In the genomic region with DNA sequence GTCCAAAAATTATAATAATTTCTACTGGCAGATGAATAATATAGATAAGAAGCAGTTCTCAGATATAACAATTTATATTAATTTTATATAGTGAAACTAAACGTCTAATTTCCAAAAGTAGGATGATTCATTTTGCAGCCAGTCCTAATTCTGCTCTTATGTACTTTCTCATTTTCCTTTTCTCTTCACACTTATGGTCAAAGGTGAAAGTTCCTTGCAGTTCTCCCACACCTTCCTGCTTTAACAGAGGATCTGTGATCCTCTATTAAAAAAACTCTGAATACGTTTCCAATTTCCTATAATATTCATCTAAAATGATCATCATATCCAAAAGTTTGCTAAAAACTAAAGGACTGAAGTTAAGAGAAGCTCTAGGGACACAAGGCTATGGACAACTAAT, we compare ENCODE assay signal across 33 cellular contexts.
"Had no signal": no experiment of that assay in that cellular context is flagged by ENCODE, and none has a peak within 500 bp of the region (broad histone marks: within the 10 kb centered on the region; RNA-seq: fewer than 3 reads in every experiment).

No MANE protein-coding gene starts in this region.

- DNase-seq: activated B cell treated with CpG ODN at 0.5 μM for 24 hours; activated CD4-positive, alpha-beta memory T cell treated with anti-CD3 and anti-CD28 coated beads for 36 hours; activated CD4-positive, alpha-beta T cell treated with anti-CD3 and anti-CD28 coated beads for 4 hours; activated CD4-positive, alpha-beta T cell treated with anti-CD3 and anti-CD28 coated beads, Interleukin-2, amount 10 ng/mL, durations not matched to agents 24 days and 14 days; activated CD4-positive, alpha-beta T cell treated with anti-CD3 and anti-CD28 coated beads, Interleukin-2, amount 50 U/mL, for 1 hour; activated CD4-positive, alpha-beta T cell treated with anti-CD3 and anti-CD28 coated beads, Interleukin-2, amount 50 U/mL, for 4 hours; activated CD4-positive, CD25-positive, alpha-beta regulatory T cell treated with anti-CD3 and anti-CD28 coated beads, Interleukin-2, amount 50 U/mL, for 72 hours; activated CD8-positive, alpha-beta memory T cell treated with anti-CD3 and anti-CD28 coated beads, Interleukin-2, amount 50 U/mL, for 4 hours; activated CD8-positive, alpha-beta T cell treated with anti-CD3 and anti-CD28 coated beads for 36 hours; activated effector memory CD4-positive, alpha-beta T cell treated with anti-CD3 and anti-CD28 coated beads, Interleukin-2, amount 50 U/mL, for 16 hours; activated gamma-delta T cell treated with Interleukin-2 at 50 U/mL for 16 hours; activated naive CD4-positive, alpha-beta T cell; activated naive CD4-positive, alpha-beta T cell treated with anti-CD3 and anti-CD28 coated beads for 36 hours; activated naive CD4-positive, alpha-beta T cell treated with anti-CD3 and anti-CD28 coated beads, Interleukin-2, amount 50 U/mL, for 16 hours; activated naive CD8-positive, alpha-beta T cell treated with anti-CD3 and anti-CD28 coated beads for 36 hours; activated T-cell treated with anti-CD3 and anti-CD28 coated beads for 4 hours; activated T-cell treated with anti-CD3 and anti-CD28 coated beads, Interleukin-2, amount 50 U/mL, for 1 hour; activated T-cell treated with anti-CD3 and anti-CD28 coated beads, Interleukin-2, amount 50 U/mL, for 4 hours; activated T-cell treated with anti-CD3 and anti-CD28 coated beads, Interleukin-2, amount 50 U/mL, for 72 hours; adrenal gland; amniotic stem cell; aorta; body of pancreas; brain microvascular endothelial cell; central memory CD4-positive, alpha-beta T cell; T-helper 1 cell; T-helper 2 cell; T-helper 9 cell had no signal

- H3K4me3 ChIP-seq: adrenal gland, body of pancreas, breast epithelium had no signal

- H3K36me3 ChIP-seq: adrenal gland, brain microvascular endothelial cell, breast epithelium had no signal

- H3K4me1 ChIP-seq: body of pancreas, breast epithelium had no signal

- H3K27ac ChIP-seq: adrenal gland, body of pancreas, brain microvascular endothelial cell, breast epithelium, VCaP had no signal

- H3K27me3 ChIP-seq: adrenal gland, body of pancreas, brain microvascular endothelial cell, breast epithelium had no signal

- FAIRE-seq: astrocyte had no signal

- H3K9me3 ChIP-seq: adrenal gland, body of pancreas, breast epithelium had no signal

- ATAC-seq: activated CD8-positive, alpha-beta T cell treated with anti-CD3 and anti-CD28 coated beads for 36 hours; activated naive CD4-positive, alpha-beta T cell treated with anti-CD3 and anti-CD28 coated beads, Interleukin-2, amount 50 U/mL, for 72 hours; activated T-cell treated with anti-CD3 and anti-CD28 coated beads, Interleukin-2, amount 50 U/mL, for 4 hours; activated T-cell treated with anti-CD3 and anti-CD28 coated beads, Interleukin-2, amount 50 U/mL, for 72 hours; activated T-helper 17 cell treated with anti-CD3 and anti-CD28 coated beads, Interleukin-2, amount 50 U/mL, for 72 hours; body of pancreas had no signal
